Comparison of ENCODE assay signal across 17 cellular contexts in the genomic region with DNA sequence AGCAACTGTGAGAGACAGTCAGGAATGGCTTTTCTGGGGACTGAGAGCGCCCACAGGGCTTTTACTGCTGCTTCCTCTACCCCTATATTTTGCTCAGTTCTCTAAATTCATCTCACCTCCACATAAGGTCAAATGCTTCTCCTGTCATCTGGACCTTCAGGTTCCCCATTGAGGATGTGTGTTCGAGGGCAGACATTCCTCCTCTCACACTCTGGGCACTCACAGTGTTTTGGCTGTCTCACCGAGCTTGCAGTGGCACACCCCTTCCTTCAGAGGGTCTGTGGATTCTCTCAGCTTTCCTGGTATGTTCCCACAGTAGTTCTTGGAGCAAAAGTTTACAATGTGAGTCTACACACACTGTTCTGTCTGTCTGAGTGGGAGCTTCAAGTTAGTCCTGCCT.
DNase-seq lines count a peak whose midpoint lies in the region; ATAC-seq and TF ChIP-seq lines count a peak whose summit lies in the region.
"Had no signal": no experiment of that assay in that cellular context is flagged by ENCODE, and none has a peak within 500 bp of the region (broad histone marks: within the 10 kb centered on the region; RNA-seq: fewer than 3 reads in every experiment).

No MANE protein-coding gene starts in this region.

- H3K9ac ChIP-seq in HUES6 (ENCODE audit: low read length) (no peak overlapping the region), trophoblast cell (ENCODE audit: low read length) (no peak overlapping the region)

- H3K4me1 ChIP-seq in HUES6 (ENCODE audit: control insufficient read depth, insufficient read depth, low read length) (peaks cover 13% of the 10 kb centered on the region), trophoblast cell (ENCODE audit: control insufficient read depth in 1 of 2, insufficient read depth in 2 of 2, low read length in 2 of 2) (peaks cover 8 to 9% of the 10 kb centered on the region in 2 experiments)

- peak overlapping the region; percentile 78 for H3K27ac Mint-ChIP-seq in chondrocyte (ENCODE audit: unreplicated experiment)
- no peak overlapping the region for H3K27ac Mint-ChIP-seq in T-helper 17 cell
- H3K27ac Mint-ChIP-seq: B cell; CD4-positive, alpha-beta T cell; HFFc6; IgD-negative memory B cell had no signal

- no peak overlapping the region for H3K23ac ChIP-seq in trophoblast cell (ENCODE audit: low read length)

- no peaks in the 10 kb centered on the region for H3K36me3 ChIP-seq in HUES6 (ENCODE audit: control insufficient read depth, insufficient read depth, low read length)
- H3K36me3 ChIP-seq in trophoblast cell (ENCODE audit: control insufficient read depth in 1 of 2, insufficient read depth in 2 of 2, low read length in 2 of 2), result no peaks in the 10 kb centered on the region

- no peak overlapping the region for H2AFZ ChIP-seq in trophoblast cell (ENCODE audit: insufficient read depth, low read length, poor library complexity)

- DNase-seq in chondrocyte (ENCODE audit: low spot score) (no peak), islet precursor cell (peak; percentile 62), trophoblast cell (no peak), foreskin fibroblast (no peak), SHP77 treated with DMSO at 0.1 percent for 48 hours (lab: John Stamatoyannopoulos, UW) (no peak), T-helper 17 cell (no peak)
- no peak for DNase-seq in activated CD4-positive, CD25-positive, alpha-beta regulatory T cell (lab: John Stamatoyannopoulos, UW)
- DNase-seq: C1 segment of cervical spinal cord; Calu3; CD4-positive, alpha-beta T cell; DMS 273 treated with DMSO at 0.1 percent for 48 hours; HCEC 1CT; HFFc6 had no signal

- no peak overlapping the region for H2BK12ac ChIP-seq in trophoblast cell (ENCODE audit: low read length)

- peak overlapping the region; percentile 15 for H3K4me2 ChIP-seq in trophoblast cell (ENCODE audit: low read length)

- TF ChIP-seq CTCF in chondrocyte (IDR thresholded peaks at IDR 0.05) (no peak), foreskin fibroblast (IDR thresholded peaks at IDR 0.05; ENCODE audit: low read depth, low read length) (no peak)

- H3K4me1 Mint-ChIP-seq in chondrocyte (ENCODE audit: low read depth), result peaks cover 10% of the 10 kb centered on the region
- H3K4me1 Mint-ChIP-seq in T-helper 17 cell, result no peaks in the 10 kb centered on the region
- H3K4me1 Mint-ChIP-seq: B cell had no signal

- peaks cover 35% of the 10 kb centered on the region for H3K9me3 Mint-ChIP-seq in chondrocyte (ENCODE audit: low read depth)

- H3K4me3 Mint-ChIP-seq in chondrocyte (ENCODE audit: unreplicated experiment) (no peak overlapping the region), T-helper 17 cell (no peak overlapping the region)
- H3K4me3 Mint-ChIP-seq: B cell; CD4-positive, alpha-beta T cell; HFFc6 had no signal

- no peaks in the 10 kb centered on the region for H3K79me1 ChIP-seq in trophoblast cell (ENCODE audit: low read length)

- H3K27me3 ChIP-seq in HUES6 (ENCODE audit: control insufficient read depth, insufficient read depth, low read length) (no peaks in the 10 kb centered on the region), trophoblast cell (ENCODE audit: insufficient read depth, low read length) (no peaks in the 10 kb centered on the region)

- no peak overlapping the region for H4K8ac ChIP-seq in trophoblast cell (ENCODE audit: low read depth, low read length)

- H3K4me3 ChIP-seq in HUES6 (ENCODE audit: low read depth, low read length), result peak overlapping the region; percentile 18; the same call in 1 of the 2 replicates
- no peak overlapping the region for H3K4me3 ChIP-seq in trophoblast cell (ENCODE audit: low read depth, low read length)
- no peak overlapping the region for H3K4me3 ChIP-seq in foreskin fibroblast (ENCODE audit: low read depth in 1 of 2, low read length in 2 of 2)

- no peak overlapping the region for H2BK120ac ChIP-seq in trophoblast cell (ENCODE audit: insufficient read depth, low read length, poor library complexity)

- peaks cover 5% of the 10 kb centered on the region for H3K36me3 Mint-ChIP-seq in chondrocyte (ENCODE audit: low read depth)
- H3K36me3 Mint-ChIP-seq in T-helper 17 cell (ENCODE audit: low read depth), result peaks cover 2% of the 10 kb centered on the region

- H3K18ac ChIP-seq in trophoblast cell (ENCODE audit: low read length), result no peak overlapping the region

- peaks cover 4% of the 10 kb centered on the region for H3K9me3 ChIP-seq in HUES6 (ENCODE audit: control insufficient read depth, insufficient read depth, low read depth, low read length)
- no peaks in the 10 kb centered on the region for H3K9me3 ChIP-seq in trophoblast cell (ENCODE audit: insufficient read depth, low read depth, low read length)
- peaks cover 5% of the 10 kb centered on the region for H3K9me3 ChIP-seq in T-helper 17 cell (ENCODE audit: control insufficient read depth, low read length, poor library complexity, severe bottlenecking)

- ATAC-seq in T-helper 17 cell, result no peak

- no peaks in the 10 kb centered on the region for H3K79me2 ChIP-seq in trophoblast cell (ENCODE audit: control insufficient read depth, insufficient read depth, low read length, poor library complexity)

- H3K27me3 Mint-ChIP-seq in chondrocyte (ENCODE audit: low read depth) (peaks cover 8% of the 10 kb centered on the region), T-helper 17 cell (no peaks in the 10 kb centered on the region)
- H3K27me3 Mint-ChIP-seq: CD4-positive, alpha-beta T cell had no signal

- H4K91ac ChIP-seq in trophoblast cell (ENCODE audit: low read depth, low read length), result no peak overlapping the region

- H3K27ac ChIP-seq in HUES6 (ENCODE audit: low read depth, low read length) (no peak overlapping the region), trophoblast cell (ENCODE audit: low read depth, low read length) (no peak overlapping the region)
- H3K27ac ChIP-seq: HL-60 had no signal

- no peak overlapping the region for H3K14ac ChIP-seq in trophoblast cell (ENCODE audit: low read length)

- no peak overlapping the region for H4K12ac ChIP-seq in trophoblast cell (ENCODE audit: low read depth, low read length)

- WGBS in trophoblast cell (ENCODE audit: extremely low coverage, insufficient coverage, insufficient read length), result no CpG with 5 or more reads among the region's 3 CpGs

- H2AK5ac ChIP-seq in trophoblast cell (ENCODE audit: low read length), result no peak overlapping the region

- no peak overlapping the region for H3K4ac ChIP-seq in trophoblast cell (ENCODE audit: low read depth, low read length)

- no peak overlapping the region for H2BK5ac ChIP-seq in trophoblast cell (ENCODE audit: low read depth, low read length, poor library complexity)
